ENCODE assay signal across 17 cellular contexts in the genomic region with DNA sequence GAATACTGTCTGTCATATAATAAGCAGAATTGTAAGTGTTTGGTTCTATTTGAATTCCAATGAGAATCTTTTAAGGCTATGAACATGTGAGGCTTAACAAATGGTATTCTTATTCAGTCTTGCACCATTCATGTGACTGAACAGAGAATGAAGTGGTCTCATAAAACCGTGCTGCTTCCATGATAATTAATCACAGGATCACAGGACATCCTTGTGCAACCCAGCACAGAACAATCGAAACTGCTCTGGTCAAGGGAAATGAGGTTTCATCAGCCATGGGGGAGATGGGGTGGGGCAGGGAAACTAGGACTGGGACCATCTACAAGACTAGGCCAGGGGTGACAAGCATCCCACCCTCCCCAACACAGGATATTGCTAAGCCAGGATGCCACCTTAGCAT.
"Had no signal": no experiment of that assay in that cellular context is flagged by ENCODE, and none has a peak within 500 bp of the region (broad histone marks: within the 10 kb centered on the region; RNA-seq: fewer than 3 reads in every experiment).

No MANE protein-coding gene starts in this region.

- H3K27ac ChIP-seq: breast epithelium, esophagus muscularis mucosa, sigmoid colon, WERI-Rb-1 had no signal

- H3K9me3 ChIP-seq: breast epithelium, esophagus muscularis mucosa, sigmoid colon had no signal

- H3K4me3 ChIP-seq: breast epithelium, esophagus muscularis mucosa, sigmoid colon had no signal

- H3K4me1 ChIP-seq: breast epithelium had no signal

- H3K36me3 Mint-ChIP-seq: activated naive CD8-positive, alpha-beta T cell treated with anti-CD3 and anti-CD28 coated beads for 36 hours had no signal

- H3K9me3 Mint-ChIP-seq: activated CD8-positive, alpha-beta T cell treated with anti-CD3 and anti-CD28 coated beads for 36 hours; activated naive CD8-positive, alpha-beta T cell treated with anti-CD3 and anti-CD28 coated beads for 36 hours; activated T-cell treated with anti-CD3 and anti-CD28 coated beads, Interleukin-2, amount 50 U/mL, for 72 hours; mesothelial cell of epicardium; neural crest cell; type B pancreatic cell had no signal

- H3K4me1 Mint-ChIP-seq: activated naive CD8-positive, alpha-beta T cell treated with anti-CD3 and anti-CD28 coated beads for 36 hours had no signal

- H3K27ac Mint-ChIP-seq: activated CD8-positive, alpha-beta T cell treated with anti-CD3 and anti-CD28 coated beads for 36 hours; activated naive CD8-positive, alpha-beta T cell treated with anti-CD3 and anti-CD28 coated beads for 36 hours; activated T-cell treated with anti-CD3 and anti-CD28 coated beads, Interleukin-2, amount 50 U/mL, for 72 hours; mesothelial cell of epicardium; type B pancreatic cell had no signal

- H3K27me3 ChIP-seq: breast epithelium, esophagus muscularis mucosa, sigmoid colon had no signal

- H3K36me3 ChIP-seq: breast epithelium, esophagus muscularis mucosa, sigmoid colon, WERI-Rb-1 had no signal

- H3K27me3 Mint-ChIP-seq: activated CD8-positive, alpha-beta T cell treated with anti-CD3 and anti-CD28 coated beads for 36 hours; activated naive CD8-positive, alpha-beta T cell treated with anti-CD3 and anti-CD28 coated beads for 36 hours; type B pancreatic cell had no signal

- H3K4me3 Mint-ChIP-seq: activated CD8-positive, alpha-beta T cell treated with anti-CD3 and anti-CD28 coated beads for 36 hours; activated naive CD8-positive, alpha-beta T cell treated with anti-CD3 and anti-CD28 coated beads for 36 hours; activated T-cell treated with anti-CD3 and anti-CD28 coated beads, Interleukin-2, amount 50 U/mL, for 72 hours; mesothelial cell of epicardium; type B pancreatic cell had no signal

- ATAC-seq: activated CD8-positive, alpha-beta T cell treated with anti-CD3 and anti-CD28 coated beads for 36 hours; activated T-cell treated with anti-CD3 and anti-CD28 coated beads, Interleukin-2, amount 50 U/mL, for 72 hours had no signal

- DNase-seq: activated CD4-positive, alpha-beta T cell treated with anti-CD3 and anti-CD28 coated beads for 4 hours; activated CD8-positive, alpha-beta memory T cell treated with anti-CD3 and anti-CD28 coated beads, Interleukin-2, amount 50 U/mL, for 4 hours; activated CD8-positive, alpha-beta T cell treated with anti-CD3 and anti-CD28 coated beads for 36 hours; activated gamma-delta T cell treated with Interleukin-2 at 50 U/mL for 16 hours; activated naive CD8-positive, alpha-beta T cell treated with anti-CD3 and anti-CD28 coated beads for 36 hours; activated T-cell treated with anti-CD3 and anti-CD28 coated beads, Interleukin-2, amount 50 U/mL, for 72 hours; anterior cingulate cortex; hypothalamus; sigmoid colon; stimulated activated CD4-positive, alpha-beta T cell treated with anti-CD3 and anti-CD28 coated beads, Interleukin-12 subunit alpha, Interleukin-12 subunit beta, amount 100 ng/mL, for 4 hours; stimulated activated naive CD4-positive, alpha-beta T cell; WERI-Rb-1 had no signal
